Comparison of ENCODE assay signal across 2 cellular contexts in genomic region chr7:22979861-22980260, GRCh38.
TF ChIP-seq lines count a peak whose summit lies in the region.

No MANE protein-coding gene starts in this region.

TF ChIP-seq in SK-N-SH, 30 proteins besides CTCF, POLR2A, EP300 and RAD21 (continued from another document):
- TF ChIP-seq, protein P1, sequence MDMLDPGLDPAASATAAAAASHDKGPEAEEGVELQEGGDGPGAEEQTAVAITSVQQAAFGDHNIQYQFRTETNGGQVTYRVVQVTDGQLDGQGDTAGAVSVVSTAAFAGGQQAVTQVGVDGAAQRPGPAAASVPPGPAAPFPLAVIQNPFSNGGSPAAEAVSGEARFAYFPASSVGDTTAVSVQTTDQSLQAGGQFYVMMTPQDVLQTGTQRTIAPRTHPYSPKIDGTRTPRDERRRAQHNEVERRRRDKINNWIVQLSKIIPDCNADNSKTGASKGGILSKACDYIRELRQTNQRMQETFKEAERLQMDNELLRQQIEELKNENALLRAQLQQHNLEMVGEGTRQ (IDR thresholded peaks at IDR 0.05; ENCODE audit: borderline replicate concordance, low read depth, low read length) = no peak
- TF ChIP-seq, protein P2, sequence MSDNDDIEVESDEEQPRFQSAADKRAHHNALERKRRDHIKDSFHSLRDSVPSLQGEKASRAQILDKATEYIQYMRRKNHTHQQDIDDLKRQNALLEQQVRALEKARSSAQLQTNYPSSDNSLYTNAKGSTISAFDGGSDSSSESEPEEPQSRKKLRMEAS (IDR thresholded peaks at IDR 0.05; ENCODE audit: low read depth) = no peak
- TF ChIP-seq RCOR1 (IDR thresholded peaks at IDR 0.05; ENCODE audit: low read length) (no peak), SIN3A (IDR thresholded peaks at IDR 0.05; ENCODE audit: borderline replicate concordance, low read depth, low read length) (no peak), SMC3 (IDR thresholded peaks at IDR 0.05; ENCODE audit: low read depth, low read length) (no peak), TAF1 (IDR thresholded peaks at IDR 0.05; ENCODE audit: borderline replicate concordance, low read depth, low read length) (no peak), NRF1 (IDR thresholded peaks at IDR 0.05; ENCODE audit: low read depth, low read length) (no peak), USF1 (IDR thresholded peaks at IDR 0.05; ENCODE audit: borderline replicate concordance, low read depth) (no peak), ELF1 (IDR thresholded peaks at IDR 0.05) (no peak), YY1 (IDR thresholded peaks at IDR 0.05; ENCODE audit: low read depth) (no peak), JUND (IDR thresholded peaks at IDR 0.05) (no peak), IRF3 (IDR thresholded peaks at IDR 0.05; ENCODE audit: low read depth, low read length) (no peak), TEAD4 (IDR thresholded peaks at IDR 0.05; ENCODE audit: borderline replicate concordance, insufficient read depth) (no peak), EZH2phosphoT487 (IDR thresholded peaks at IDR 0.05; ENCODE audit: borderline replicate concordance, low read depth) (no peak)
- TF ChIP-seq, protein P3, sequence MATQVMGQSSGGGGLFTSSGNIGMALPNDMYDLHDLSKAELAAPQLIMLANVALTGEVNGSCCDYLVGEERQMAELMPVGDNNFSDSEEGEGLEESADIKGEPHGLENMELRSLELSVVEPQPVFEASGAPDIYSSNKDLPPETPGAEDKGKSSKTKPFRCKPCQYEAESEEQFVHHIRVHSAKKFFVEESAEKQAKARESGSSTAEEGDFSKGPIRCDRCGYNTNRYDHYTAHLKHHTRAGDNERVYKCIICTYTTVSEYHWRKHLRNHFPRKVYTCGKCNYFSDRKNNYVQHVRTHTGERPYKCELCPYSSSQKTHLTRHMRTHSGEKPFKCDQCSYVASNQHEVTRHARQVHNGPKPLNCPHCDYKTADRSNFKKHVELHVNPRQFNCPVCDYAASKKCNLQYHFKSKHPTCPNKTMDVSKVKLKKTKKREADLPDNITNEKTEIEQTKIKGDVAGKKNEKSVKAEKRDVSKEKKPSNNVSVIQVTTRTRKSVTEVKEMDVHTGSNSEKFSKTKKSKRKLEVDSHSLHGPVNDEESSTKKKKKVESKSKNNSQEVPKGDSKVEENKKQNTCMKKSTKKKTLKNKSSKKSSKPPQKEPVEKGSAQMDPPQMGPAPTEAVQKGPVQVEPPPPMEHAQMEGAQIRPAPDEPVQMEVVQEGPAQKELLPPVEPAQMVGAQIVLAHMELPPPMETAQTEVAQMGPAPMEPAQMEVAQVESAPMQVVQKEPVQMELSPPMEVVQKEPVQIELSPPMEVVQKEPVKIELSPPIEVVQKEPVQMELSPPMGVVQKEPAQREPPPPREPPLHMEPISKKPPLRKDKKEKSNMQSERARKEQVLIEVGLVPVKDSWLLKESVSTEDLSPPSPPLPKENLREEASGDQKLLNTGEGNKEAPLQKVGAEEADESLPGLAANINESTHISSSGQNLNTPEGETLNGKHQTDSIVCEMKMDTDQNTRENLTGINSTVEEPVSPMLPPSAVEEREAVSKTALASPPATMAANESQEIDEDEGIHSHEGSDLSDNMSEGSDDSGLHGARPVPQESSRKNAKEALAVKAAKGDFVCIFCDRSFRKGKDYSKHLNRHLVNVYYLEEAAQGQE (IDR thresholded peaks at IDR 0.05; ENCODE audit: low read depth, low read length) = no peak
- TF ChIP-seq, protein P4, sequence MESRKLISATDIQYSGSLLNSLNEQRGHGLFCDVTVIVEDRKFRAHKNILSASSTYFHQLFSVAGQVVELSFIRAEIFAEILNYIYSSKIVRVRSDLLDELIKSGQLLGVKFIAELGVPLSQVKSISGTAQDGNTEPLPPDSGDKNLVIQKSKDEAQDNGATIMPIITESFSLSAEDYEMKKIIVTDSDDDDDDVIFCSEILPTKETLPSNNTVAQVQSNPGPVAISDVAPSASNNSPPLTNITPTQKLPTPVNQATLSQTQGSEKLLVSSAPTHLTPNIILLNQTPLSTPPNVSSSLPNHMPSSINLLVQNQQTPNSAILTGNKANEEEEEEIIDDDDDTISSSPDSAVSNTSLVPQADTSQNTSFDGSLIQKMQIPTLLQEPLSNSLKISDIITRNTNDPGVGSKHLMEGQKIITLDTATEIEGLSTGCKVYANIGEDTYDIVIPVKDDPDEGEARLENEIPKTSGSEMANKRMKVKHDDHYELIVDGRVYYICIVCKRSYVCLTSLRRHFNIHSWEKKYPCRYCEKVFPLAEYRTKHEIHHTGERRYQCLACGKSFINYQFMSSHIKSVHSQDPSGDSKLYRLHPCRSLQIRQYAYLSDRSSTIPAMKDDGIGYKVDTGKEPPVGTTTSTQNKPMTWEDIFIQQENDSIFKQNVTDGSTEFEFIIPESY (IDR thresholded peaks at IDR 0.05; ENCODE audit: borderline replicate concordance, low read depth) = no peak
TF ChIP-seq in SK-N-SH: peak in this region for 0.

TF ChIP-seq in SK-N-SH treated with all-trans-retinoic acid at 6 μM for 48 hours, 23 proteins besides CTCF, POLR2A, EP300 and RAD21 (continued from another document):
- no peak for TF ChIP-seq CSRNP3 (CRISPR knock-in tag; IDR thresholded peaks at IDR 0.05)
- TF ChIP-seq ESRRG (CRISPR knock-in tag; IDR thresholded peaks at IDR 0.05) = no peak
- no peak for TF ChIP-seq ZNF70 (CRISPR knock-in tag; IDR thresholded peaks at IDR 0.05)
- TF ChIP-seq ZFP30 (CRISPR knock-in tag; IDR thresholded peaks at IDR 0.05) = no peak
